8 cellular contexts compared by ENCODE assay signal in the genomic region with DNA sequence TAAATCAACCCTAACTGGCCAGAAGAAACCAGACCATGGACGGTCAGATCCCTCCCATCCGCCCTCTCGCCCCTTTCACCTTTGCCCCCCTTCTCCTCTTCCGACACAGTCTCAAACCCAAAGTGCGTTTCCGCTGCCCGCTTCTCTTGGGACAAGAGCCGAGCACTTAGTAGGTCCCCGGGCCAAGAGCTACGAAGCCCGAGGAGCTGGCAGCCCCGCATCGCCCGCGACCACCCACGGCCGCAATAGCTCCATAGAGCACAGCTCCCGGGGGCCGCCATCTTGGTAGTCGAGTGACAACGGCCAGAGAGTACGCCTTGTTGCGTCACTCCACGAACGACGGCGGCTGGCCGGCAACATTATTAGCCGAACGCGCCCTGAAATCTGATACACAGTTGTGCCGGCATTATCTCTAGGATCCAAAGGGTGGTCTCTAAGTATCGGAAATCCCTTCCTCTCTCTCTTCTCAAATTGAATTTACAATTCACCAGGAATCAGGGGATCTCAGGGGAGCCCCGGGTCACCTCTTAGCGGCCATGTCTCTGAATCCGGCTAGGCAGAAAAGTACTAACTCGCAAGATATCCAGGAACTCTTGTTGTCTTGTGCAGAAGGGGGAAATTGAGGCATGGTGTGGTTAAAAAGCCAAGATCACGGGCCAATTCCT. TPM values are rescaled to one million over a fixed set of nuclear protein-coding genes. Genes with fewer than 3 reads are reported as not detected.
A peak's percentile ranks its signal among the peaks of the same experiment; 100 is the strongest.
DNase-seq lines count a peak whose midpoint lies in the region; ATAC-seq and TF ChIP-seq lines count a peak whose summit lies in the region.

A gene with protein sequence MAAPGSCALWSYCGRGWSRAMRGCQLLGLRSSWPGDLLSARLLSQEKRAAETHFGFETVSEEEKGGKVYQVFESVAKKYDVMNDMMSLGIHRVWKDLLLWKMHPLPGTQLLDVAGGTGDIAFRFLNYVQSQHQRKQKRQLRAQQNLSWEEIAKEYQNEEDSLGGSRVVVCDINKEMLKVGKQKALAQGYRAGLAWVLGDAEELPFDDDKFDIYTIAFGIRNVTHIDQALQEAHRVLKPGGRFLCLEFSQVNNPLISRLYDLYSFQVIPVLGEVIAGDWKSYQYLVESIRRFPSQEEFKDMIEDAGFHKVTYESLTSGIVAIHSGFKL (minus strand): TSS at position 298 of the 665 bp plus-strand sequence. CDS start 17 bp downstream, at position 281.

- H3K4me1 Mint-ChIP-seq in activated B cell treated with CpG ODN at 0.5 μM for 24 hours: peaks cover 29% of the 10 kb centered on the region

- no peak for TF ChIP-seq CTCF in 22Rv1 (IDR thresholded peaks at IDR 0.05)
- no peak for TF ChIP-seq CTCF in activated B cell treated with CpG ODN at 0.5 μM for 24 hours (IDR thresholded peaks at IDR 0.05)
- no peak for TF ChIP-seq CTCF in cardiac fibroblast (IDR thresholded peaks at IDR 0.05; ENCODE audit: low read depth, low read length)

- H3K27ac Mint-ChIP-seq in activated B cell treated with CpG ODN at 0.5 μM for 24 hours: peak within 1 kb of the TSS; percentile 99

- H3K4me3 ChIP-seq in cardiac fibroblast (replicated peaks in 1 of 2; ENCODE audit: low read depth in 2 of 2, low read length in 2 of 2): peak within 1 kb of the TSS; percentile 79 to 89

- CTCF ChIA-PET in activated B cell treated with CpG ODN at 0.5 μM for 24 hours (lab: Charles Lee): interaction anchor here (0.8 kb wide), 1 partner anchor 11 kb away, joined by 3 read pairs; no protein-coding TSS in a partner anchor

- H3K4me3 Mint-ChIP-seq in activated B cell treated with CpG ODN at 0.5 μM for 24 hours: peak within 1 kb of the TSS; percentile 100

- no peaks in the 10 kb centered on the region for H3K27me3 Mint-ChIP-seq in activated B cell treated with CpG ODN at 0.5 μM for 24 hours

- H3K36me3 Mint-ChIP-seq in activated B cell treated with CpG ODN at 0.5 μM for 24 hours (ENCODE audit: low read depth): peaks cover 13% of the 10 kb centered on the region

- no peaks in the 10 kb centered on the region for H3K9me3 Mint-ChIP-seq in activated B cell treated with CpG ODN at 0.5 μM for 24 hours

- intact Hi-C loops in activated B cell treated with CpG ODN at 0.5 μM for 24 hours (cut with micrococcal nuclease): loop anchor here (1.0 to 5.0 kb wide), 2 partner anchors 33 to 212 kb away; a partner anchor contains a TSS

- POLR2A ChIA-PET in activated B cell treated with CpG ODN at 0.5 μM for 24 hours (lab: Charles Lee): interaction anchor here (0.6 to 1.7 kb wide), 11 partner anchors 10 to 328 kb away, joined by 3 to 10 read pairs (median 6); a partner anchor contains a TSS

- DNase-seq in NCI-H2171 treated with DMSO at 0.1 percent for 48 hours (lab: John Stamatoyannopoulos, UW): peak; percentile 91
- peak; percentile 76 for DNase-seq in activated B cell treated with CpG ODN at 0.5 μM for 24 hours
- peak; percentile 86 to 87 for DNase-seq in cardiac fibroblast (ENCODE audit: low read depth in 2 of 2)
- peak; percentile 88 for DNase-seq in iPS-NIHi7 (ENCODE audit: extremely low spot score)
- peak; percentile 75 for DNase-seq in smooth muscle cell of the brain vasculature (ENCODE audit: low read depth, low spot score)

- ATAC-seq in GM18520 (IDR thresholded peaks at IDR 0.05; ENCODE audit: unreplicated experiment): peak; percentile 65
- peak; percentile 58 for ATAC-seq in HG03095 (IDR thresholded peaks at IDR 0.05; ENCODE audit: unreplicated experiment)
- peak; percentile 96 for ATAC-seq in activated B cell treated with CpG ODN at 0.5 μM for 24 hours (ENCODE audit: low read depth)

- H3K27ac ChIP-seq in 22Rv1: peak within 1 kb of the TSS; percentile 93

RNA-seq across cellular contexts. Expression of the gene that starts here (rescaled TPM):
- 25.3 and 29.5 TPM in 2 replicates for total RNA-seq in activated B cell treated with CpG ODN at 0.5 μM for 24 hours

Comparison
In these comparisons a context has a peak if more than half of its experiments do, and no peak if none do; other contexts are left out.
1. Peak in every context shown above with its lines: DNase-seq, ATAC-seq, H3K4me3 ChIP-seq and H3K27ac ChIP-seq.